Comparison of ENCODE assay signal across 1 cellular context in the genomic region with DNA sequence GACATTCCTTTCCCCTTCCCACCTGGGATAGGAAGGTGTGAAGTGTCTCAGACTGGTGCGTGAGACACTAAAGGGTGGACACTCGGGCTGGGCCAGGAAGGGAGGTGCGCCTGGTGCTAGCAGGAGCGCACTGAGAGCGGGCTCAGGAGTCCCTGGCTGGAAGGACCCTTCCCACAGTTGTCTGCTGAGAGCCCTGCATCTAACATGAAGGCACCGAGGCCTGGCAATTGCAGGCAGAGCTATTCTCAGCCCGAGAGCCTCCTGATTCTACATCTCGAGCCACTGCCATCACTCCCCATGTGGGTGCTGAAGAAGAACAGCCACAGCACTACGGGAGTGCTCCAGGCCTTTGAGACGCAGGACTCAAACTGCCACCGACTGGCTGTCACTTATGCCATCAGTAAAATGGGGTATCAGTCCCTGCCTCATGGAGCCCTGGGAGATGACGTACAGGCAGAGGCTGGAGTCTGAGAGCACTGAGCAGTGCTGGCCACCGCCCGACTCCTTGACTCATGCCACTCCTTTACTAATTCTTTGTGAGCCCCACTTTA.
TF ChIP-seq lines count a peak whose summit lies in the region.

No MANE protein-coding gene starts in this region.

TF ChIP-seq in SK-N-SH, 30 proteins besides CTCF, POLR2A, EP300 and RAD21 (continued from another document):
- TF ChIP-seq, protein P1, sequence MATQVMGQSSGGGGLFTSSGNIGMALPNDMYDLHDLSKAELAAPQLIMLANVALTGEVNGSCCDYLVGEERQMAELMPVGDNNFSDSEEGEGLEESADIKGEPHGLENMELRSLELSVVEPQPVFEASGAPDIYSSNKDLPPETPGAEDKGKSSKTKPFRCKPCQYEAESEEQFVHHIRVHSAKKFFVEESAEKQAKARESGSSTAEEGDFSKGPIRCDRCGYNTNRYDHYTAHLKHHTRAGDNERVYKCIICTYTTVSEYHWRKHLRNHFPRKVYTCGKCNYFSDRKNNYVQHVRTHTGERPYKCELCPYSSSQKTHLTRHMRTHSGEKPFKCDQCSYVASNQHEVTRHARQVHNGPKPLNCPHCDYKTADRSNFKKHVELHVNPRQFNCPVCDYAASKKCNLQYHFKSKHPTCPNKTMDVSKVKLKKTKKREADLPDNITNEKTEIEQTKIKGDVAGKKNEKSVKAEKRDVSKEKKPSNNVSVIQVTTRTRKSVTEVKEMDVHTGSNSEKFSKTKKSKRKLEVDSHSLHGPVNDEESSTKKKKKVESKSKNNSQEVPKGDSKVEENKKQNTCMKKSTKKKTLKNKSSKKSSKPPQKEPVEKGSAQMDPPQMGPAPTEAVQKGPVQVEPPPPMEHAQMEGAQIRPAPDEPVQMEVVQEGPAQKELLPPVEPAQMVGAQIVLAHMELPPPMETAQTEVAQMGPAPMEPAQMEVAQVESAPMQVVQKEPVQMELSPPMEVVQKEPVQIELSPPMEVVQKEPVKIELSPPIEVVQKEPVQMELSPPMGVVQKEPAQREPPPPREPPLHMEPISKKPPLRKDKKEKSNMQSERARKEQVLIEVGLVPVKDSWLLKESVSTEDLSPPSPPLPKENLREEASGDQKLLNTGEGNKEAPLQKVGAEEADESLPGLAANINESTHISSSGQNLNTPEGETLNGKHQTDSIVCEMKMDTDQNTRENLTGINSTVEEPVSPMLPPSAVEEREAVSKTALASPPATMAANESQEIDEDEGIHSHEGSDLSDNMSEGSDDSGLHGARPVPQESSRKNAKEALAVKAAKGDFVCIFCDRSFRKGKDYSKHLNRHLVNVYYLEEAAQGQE (IDR thresholded peaks at IDR 0.05; ENCODE audit: low read depth, low read length), result no peak
- TF ChIP-seq MEF2A (IDR thresholded peaks at IDR 0.05; ENCODE audit: borderline replicate concordance, low read depth), result no peak
- no peak for TF ChIP-seq SMC3 (IDR thresholded peaks at IDR 0.05; ENCODE audit: low read depth, low read length)
- TF ChIP-seq TCF12 (IDR thresholded peaks at IDR 0.05), result no peak
- TF ChIP-seq, protein P2, sequence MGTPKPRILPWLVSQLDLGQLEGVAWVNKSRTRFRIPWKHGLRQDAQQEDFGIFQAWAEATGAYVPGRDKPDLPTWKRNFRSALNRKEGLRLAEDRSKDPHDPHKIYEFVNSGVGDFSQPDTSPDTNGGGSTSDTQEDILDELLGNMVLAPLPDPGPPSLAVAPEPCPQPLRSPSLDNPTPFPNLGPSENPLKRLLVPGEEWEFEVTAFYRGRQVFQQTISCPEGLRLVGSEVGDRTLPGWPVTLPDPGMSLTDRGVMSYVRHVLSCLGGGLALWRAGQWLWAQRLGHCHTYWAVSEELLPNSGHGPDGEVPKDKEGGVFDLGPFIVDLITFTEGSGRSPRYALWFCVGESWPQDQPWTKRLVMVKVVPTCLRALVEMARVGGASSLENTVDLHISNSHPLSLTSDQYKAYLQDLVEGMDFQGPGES (IDR thresholded peaks at IDR 0.05; ENCODE audit: low read depth, low read length), result no peak
- no peak for TF ChIP-seq YY1 (IDR thresholded peaks at IDR 0.05; ENCODE audit: low read depth)
- no peak for TF ChIP-seq SIN3A (IDR thresholded peaks at IDR 0.05; ENCODE audit: borderline replicate concordance, low read depth, low read length)
- no peak for TF ChIP-seq NFIC (IDR thresholded peaks at IDR 0.05; ENCODE audit: borderline replicate concordance)
- no peak for TF ChIP-seq TAF1 (IDR thresholded peaks at IDR 0.05; ENCODE audit: borderline replicate concordance, low read depth, low read length)
